8 cellular contexts compared by ENCODE assay signal in genomic region chr18:22558945-22559385, GRCh38.
A peak's percentile ranks its signal among the peaks of the same experiment; 100 is the strongest.
DNase-seq lines count a peak whose midpoint lies in the region; ATAC-seq and TF ChIP-seq lines count a peak whose summit lies in the region.

No MANE protein-coding gene starts in this region.

- no peak overlapping the region for H3K4me3 ChIP-seq in parathyroid adenoma (ENCODE audit: low read depth, low read length)

- H3K9me3 Mint-ChIP-seq in Calu3 (ENCODE audit: low read depth, unreplicated experiment) (no peaks in the 10 kb centered on the region), T-cell (no peaks in the 10 kb centered on the region)

- H3K36me3 ChIP-seq in parathyroid adenoma (ENCODE audit: control insufficient read depth, insufficient read depth, low read length), result no peaks in the 10 kb centered on the region

- no peak for ATAC-seq in T-cell (replicated peaks in 1 of 4)
- ATAC-seq in HG03521 (IDR thresholded peaks at IDR 0.05; ENCODE audit: unreplicated experiment), result no peak
- ATAC-seq in GM21515 (IDR thresholded peaks at IDR 0.05; ENCODE audit: unreplicated experiment), result no peak

- DNase-seq in Calu3 (peak; percentile 73), T-cell (no peak), cardiac septum (ENCODE audit: low spot score) (peak; percentile 84), MV-4-11 (lab: John Stamatoyannopoulos, UW) (no peak), NCI-H187 (lab: John Stamatoyannopoulos, UW) (no peak)

- H3K4me3 Mint-ChIP-seq in Calu3 (ENCODE audit: low read depth, unreplicated experiment) (peak overlapping the region; percentile 85), T-cell (peak overlapping the region in 2 of 3 donors; percentile 4 to 35)

- H3K27me3 ChIP-seq in parathyroid adenoma (ENCODE audit: control insufficient read depth, insufficient read depth, low read length), result peaks cover 12% of the 10 kb centered on the region

- no TSS peak for BruUV-seq in Calu3 (replicated peaks; lab: Mats Ljungman, UMichigan)

- no peak for TF ChIP-seq CTCF in Calu3 (IDR thresholded peaks at IDR 0.05; ENCODE audit: unreplicated experiment)
- TF ChIP-seq CTCF in parathyroid adenoma (IDR thresholded peaks at IDR 0.05), result no peak

- H3K9me3 ChIP-seq in parathyroid adenoma (ENCODE audit: control insufficient read depth, low read length), result no peaks in the 10 kb centered on the region

- H3K27ac Mint-ChIP-seq in Calu3 (ENCODE audit: unreplicated experiment) (peak overlapping the region; percentile 95), T-cell (no peak overlapping the region)

- H3K27me3 Mint-ChIP-seq in Calu3 (ENCODE audit: unreplicated experiment) (no peaks in the 10 kb centered on the region), T-cell (peaks cover 40 to 45% of the 10 kb centered on the region in 2 donors)

- H3K4me1 ChIP-seq in parathyroid adenoma, result no peaks in the 10 kb centered on the region

- intact Hi-C loops in Calu3 (cut with micrococcal nuclease; ENCODE audit: unreplicated experiment) (loop anchor here (5.0 kb wide), 1 partner anchor 167 kb away; no protein-coding TSS in a partner anchor), cardiac septum (cut with DNase I) (loop anchor here (1.0 kb wide), 1 partner anchor 88 kb away; no protein-coding TSS in a partner anchor)

- H3K27ac ChIP-seq in parathyroid adenoma, result no peak overlapping the region

- CTCF ChIA-PET in Calu3 (lab: Charles Lee) (interaction anchor here (0.7 to 1.0 kb wide), 2 partner anchors 180 to 213 kb away, joined by 3 read pairs; no protein-coding TSS in a partner anchor), T-cell (lab: Charles Lee) (interaction anchor here in 1 of 2 donors (0.7 kb wide), 1 partner anchor 321 kb away, joined by 5 read pairs; no protein-coding TSS in a partner anchor)

- H2AFZ ChIP-seq in parathyroid adenoma, result peak overlapping the region; percentile 64

- H3K9ac ChIP-seq in parathyroid adenoma, result no peak overlapping the region

- H3K79me2 ChIP-seq in parathyroid adenoma, result no peaks in the 10 kb centered on the region

- peaks cover 19% of the 10 kb centered on the region for H3K36me3 Mint-ChIP-seq in Calu3 (ENCODE audit: insufficient read depth, unreplicated experiment)
- no peaks in the 10 kb centered on the region for H3K36me3 Mint-ChIP-seq in T-cell

- H3K4me1 Mint-ChIP-seq in Calu3 (ENCODE audit: low read depth, unreplicated experiment), result peaks cover 69% of the 10 kb centered on the region
- peaks cover 5 to 10% (median 7%) of the 10 kb centered on the region in 3 donors for H3K4me1 Mint-ChIP-seq in T-cell

- H3K4me2 ChIP-seq in parathyroid adenoma (ENCODE audit: low read length), result peak overlapping the region; percentile 29

- POLR2A ChIA-PET in T-cell (lab: Charles Lee), result no interaction called here

Comparison
In these comparisons a context has a peak if more than half of its experiments do, and no peak if none do; other contexts are left out.
1. DNase-seq: peak in Calu3 (single experiment) and cardiac septum (single experiment); none in T-cell (0 of 34), MV-4-11 (single experiment) and NCI-H187 (0 of 2).